Comparison of ENCODE assay signal across 19 cellular contexts in genomic region chr11:2177081-2177480, GRCh38. TPM values are rescaled to one million over a fixed set of nuclear protein-coding genes. Genes with fewer than 3 reads are reported as not detected.
DNase-seq lines count a peak whose midpoint lies in the region; ATAC-seq, FAIRE-seq and TF ChIP-seq lines count a peak whose summit lies in the region.
"Had no signal": no experiment of that assay in that cellular context is flagged by ENCODE, and none has a peak within 500 bp of the region (broad histone marks: within the 10 kb centered on the region; RNA-seq: fewer than 3 reads in every experiment).

No MANE protein-coding gene starts in this region.

- H2BK20ac ChIP-seq in H1 (ENCODE audit: low read length): no peak overlapping the region

- no peak for TF ChIP-seq POLR2A in H1 (IDR thresholded peaks at IDR 0.05; ENCODE audit: control extremely low read depth in 1 of 2, low read depth in 2 of 2, low read length in 2 of 2)

- CTCF ChIA-PET in H1 (lab: Charles Lee; ENCODE audit: partially characterized antibody): interaction anchor here (1.5 to 3.6 kb wide), 2 partner anchors 9 to 17 kb away, joined by 3 to 15 read pairs; no protein-coding TSS in a partner anchor

- H3K4me3 ChIP-seq in GM23248 (no peak overlapping the region), H1 (ENCODE audit: extremely low read depth in 1 of 4, insufficient read depth in 2 of 4, low read depth in 3 of 4, low read length in 4 of 4) (no peak overlapping the region)
- H3K4me3 ChIP-seq: BLaER1 treated with 17β-estradiol and CSF1 and Interleukin-3, amounts not matched to agents 10 nM and 100 nM; GM12878; HAP-1 had no signal

- no peaks in the 10 kb centered on the region for H3F3A ChIP-seq in GM23248 (ENCODE audit: insufficient read depth)

- no peaks in the 10 kb centered on the region for H3K79me2 ChIP-seq in GM23248 (ENCODE audit: insufficient read depth)
- no peaks in the 10 kb centered on the region for H3K79me2 ChIP-seq in H1 (ENCODE audit: control insufficient read depth in 1 of 2, insufficient read depth in 2 of 2, low read length in 2 of 2)

- WGBS in GM23248 (ENCODE audit: low coverage in 1 of 2, low lambda C conversion rate in 2 of 2, missing lambda C conversion rate in 2 of 2), 2 experiments: 20 to 21% methylated on average over 17 to 18 of the region's 18 CpGs
- WGBS in H1 (ENCODE audit: extremely low coverage in 1 of 2, insufficient coverage in 1 of 2, insufficient read length in 1 of 2, insufficient replicate concordance in 2 of 2, low coverage in 1 of 2, low lambda C conversion rate in 2 of 2, missing lambda C conversion rate in 1 of 2), 2 experiments: 83% methylated on average over 18 of the region's 18 CpGs; no CpG with 5 or more reads in 1 of the 2 experiments

- H2AFZ ChIP-seq in GM23248 (no peak overlapping the region), H1 (ENCODE audit: low read length) (no peak overlapping the region)

- POLR2A ChIA-PET in H1 (lab: Charles Lee; ENCODE audit: partially characterized antibody): no interaction called here

- H3K9ac ChIP-seq in GM23248: no peak overlapping the region
- no peak overlapping the region for H3K9ac ChIP-seq in H1 (replicated peaks in 1 of 4; ENCODE audit: extremely low read depth in 1 of 4, low read depth in 3 of 4, low read length in 3 of 4)
- H3K9ac ChIP-seq: BLaER1 treated with 17β-estradiol and CSF1 and Interleukin-3, amounts not matched to agents 10 nM and 100 nM had no signal

- H2BK5ac ChIP-seq in H1 (ENCODE audit: low read depth, low read length): no peak overlapping the region

- no peak overlapping the region for H2BK15ac ChIP-seq in H1 (ENCODE audit: low read length)

- DNase-seq in GM23248 (peak; percentile 18), NCI-H2227 treated with DMSO at 0.1 percent for 48 hours (lab: John Stamatoyannopoulos, UW) (peak; percentile 71), H1 (ENCODE audit: low read depth in 1 of 2, low spot score in 2 of 2) (no peak), retina (peak; percentile 74), NCI-H2107 (lab: John Stamatoyannopoulos, UW) (no peak), left lobe of liver (ENCODE audit: low spot score) (no peak), mesenteric fat pad (ENCODE audit: low spot score) (no peak)
- DNase-seq: ACHN; CD4-positive, CD25-positive, alpha-beta regulatory T cell; DMS 273 treated with DMSO at 0.1 percent for 48 hours; GOT3; HFFc6 had no signal

- no peak overlapping the region for H3K56ac ChIP-seq in H1 (replicated peaks; ENCODE audit: insufficient read length, low read depth, low read length)

- no peak overlapping the region for H4K91ac ChIP-seq in H1 (replicated peaks; ENCODE audit: insufficient read length, low read length)

- peaks cover 7% of the 10 kb centered on the region; the same call in 1 of the 2 replicates for H3K27me3 ChIP-seq in GM23248 (replicated peaks; ENCODE audit: insufficient read depth)
- no peaks in the 10 kb centered on the region for H3K27me3 ChIP-seq in H1 (replicated peaks in 1 of 4; ENCODE audit: control insufficient read depth in 3 of 4, extremely low read depth in 1 of 4, insufficient read depth in 3 of 4, low read length in 3 of 4)

- H3K9me3 ChIP-seq in GM23248 (ENCODE audit: low read depth) (no peaks in the 10 kb centered on the region), H1 (ENCODE audit: insufficient read depth in 2 of 2, low read depth in 1 of 2, low read length in 1 of 2) (no peaks in the 10 kb centered on the region)
- H3K9me3 ChIP-seq: BLaER1 treated with 17β-estradiol and CSF1 and Interleukin-3, amounts not matched to agents 10 nM and 100 nM; HAP-1 had no signal

- H3K4ac ChIP-seq in H1 (replicated peaks; ENCODE audit: insufficient read length, low read depth, low read length): no peak overlapping the region

- H2BK12ac ChIP-seq in H1 (ENCODE audit: low read depth, low read length): no peak overlapping the region

- peak overlapping the region; percentile 59; the same call in 1 of the 2 replicates for H4K8ac ChIP-seq in H1 (ENCODE audit: extremely low read depth, insufficient read depth, low read length)

- no peak for TF ChIP-seq CTCF in H1 (IDR thresholded peaks at IDR 0.05; ENCODE audit: control extremely low read depth in 1 of 3, insufficient read depth in 1 of 3, low read depth in 1 of 3, low read length in 3 of 3)

- TF ChIP-seq RAD21 in H1 (IDR thresholded peaks at IDR 0.05 in 1 of 2, conservative IDR thresholded peaks at IDR 0.05 in 1 of 2; ENCODE audit: low read depth in 2 of 2, low read length in 2 of 2): no peak

- H4K5ac ChIP-seq in H1 (ENCODE audit: insufficient read length, low read depth, low read length): no peak overlapping the region

- in situ Hi-C loops in GM23248 (cut with MboI): loop anchor here (25.0 kb wide), 2 partner anchors 110 to 710 kb away; partner anchors contain the start of gene CDKN1C

- FAIRE-seq in H1 (lab: Jason Lieb, UNC): no peak
- FAIRE-seq: GM12878, GM18507, HepG2 had no signal

- no peak overlapping the region for H2BK120ac ChIP-seq in H1 (replicated peaks; ENCODE audit: low read depth, low read length)

- TF ChIP-seq EP300 in H1 (IDR thresholded peaks at IDR 0.05; ENCODE audit: borderline replicate concordance in 1 of 2, low read depth in 2 of 2, low read length in 2 of 2): no peak

- H3K36me3 ChIP-seq in GM23248 (ENCODE audit: low read depth) (no peaks in the 10 kb centered on the region), H1 (ENCODE audit: control insufficient read depth in 2 of 4, insufficient read depth in 4 of 4, low read length in 3 of 4) (no peaks in the 10 kb centered on the region)
- H3K36me3 ChIP-seq: BLaER1 treated with 17β-estradiol and CSF1 and Interleukin-3, amounts not matched to agents 10 nM and 100 nM; HAP-1 had no signal

- H3K79me1 ChIP-seq in H1 (ENCODE audit: low read depth, low read length): no peaks in the 10 kb centered on the region

- H3K4me1 ChIP-seq in GM23248 (ENCODE audit: insufficient read depth) (peaks cover 11% of the 10 kb centered on the region; the same call in 1 of the 2 replicates), H1 (replicated peaks in 1 of 4; ENCODE audit: control insufficient read depth in 3 of 4, insufficient read depth in 4 of 4, low read length in 3 of 4) (no peaks in the 10 kb centered on the region)
- H3K4me1 ChIP-seq: HAP-1 had no signal

- no peaks in the 10 kb centered on the region for H3K23me2 ChIP-seq in H1 (ENCODE audit: low read depth, low read length)

- H3K18ac ChIP-seq in H1 (ENCODE audit: extremely low read depth, low read length): no peak overlapping the region

- H3K9me2 ChIP-seq in GM23248 (ENCODE audit: insufficient read depth): no peaks in the 10 kb centered on the region

- H4K20me1 ChIP-seq in GM23248 (ENCODE audit: insufficient read depth) (no peaks in the 10 kb centered on the region), H1 (replicated peaks in 1 of 2; ENCODE audit: control insufficient read depth in 1 of 2, insufficient read depth in 2 of 2, low read length in 2 of 2) (peaks cover 0 to 6% of the 10 kb centered on the region in 2 experiments)

- H3K14ac ChIP-seq in H1 (ENCODE audit: insufficient read length): no peak overlapping the region

- no peak overlapping the region for H3K23ac ChIP-seq in H1 (ENCODE audit: insufficient read length)

- H2AK5ac ChIP-seq in H1 (ENCODE audit: low read depth, low read length): no peak overlapping the region

- H3K4me2 ChIP-seq in GM23248 (ENCODE audit: unreplicated experiment): no peak overlapping the region
- H3K4me2 ChIP-seq in H1 (ENCODE audit: insufficient read depth in 1 of 2, low read depth in 2 of 2, low read length in 2 of 2): no peak overlapping the region
- H3K4me2 ChIP-seq: BLaER1 treated with 17β-estradiol and CSF1 and Interleukin-3, amounts not matched to agents 10 nM and 100 nM had no signal

- ATAC-seq in left lobe of liver: no peak
- ATAC-seq: GM12878, HepG2 had no signal

- H3K27ac ChIP-seq in GM23248 (no peak overlapping the region), H1 (ENCODE audit: low read depth, low read length) (no peak overlapping the region)
- H3K27ac ChIP-seq: BLaER1 treated with 17β-estradiol and CSF1 and Interleukin-3, amounts not matched to agents 10 nM and 100 nM had no signal

RNA-seq across cellular contexts. Expression of gene TH, which starts 5.5 kb away (rescaled TPM):
- not detected in 2 replicates for total RNA-seq in GM23248 (2014; rRNA removed; shearing (Covaris generic))
- polyA plus RNA-seq in GM23248 (2016; fragmentation: Nextera tagmentation; extraction: Ambion mirVana): not detected in 2 replicates
- total RNA-seq in H1 (2021; fragmentation: NEBNext Ultra II Directional; extraction: Animal tissue kit (Norgen Biotek cat#: 25700)): not detected in 2 replicates
- polyA plus RNA-seq in H1 (2011; rRNA removed): 0.09 and 0.16 TPM in 2 replicates
- 0.09 TPM for polyA plus RNA-seq in H1 (2011; cell fraction: cytosol; rRNA removed)
- 0.11 TPM for polyA plus RNA-seq in H1 (2011; cell fraction: nucleus; rRNA removed)
- 0.11 TPM in 1 of 4 replicates, not detected in the others for polyA plus RNA-seq in H1 (2012, experiment 1 of 2)
- polyA plus RNA-seq in H1 (2012, experiment 2 of 2): not detected
- not detected for polyA plus RNA-seq in H1 (2013, experiment 1 of 2)
- not detected for polyA plus RNA-seq in H1 (2013, experiment 2 of 2)
- not detected in 2 replicates for polyA minus RNA-seq in H1 (2011; rRNA and poly(A)+ RNA removed)
- not detected for polyA minus RNA-seq in H1 (2011; cell fraction: cytosol; rRNA and poly(A)+ RNA removed)
- not detected for polyA minus RNA-seq in H1 (2011; cell fraction: nucleus; rRNA and poly(A)+ RNA removed)
- not detected for total RNA-seq in left lobe of liver
- total RNA-seq in mesenteric fat pad: not detected
- total RNA-seq: CD4-positive, CD25-positive, alpha-beta regulatory T cell; Daoy; GM12878; HepG2; HFFc6 had no signal
- polyA plus RNA-seq: CD4-positive, CD25-positive, alpha-beta regulatory T cell; GM12878 had no signal

RNA-seq across cellular contexts. Expression of gene INS, which starts 16.1 kb away (rescaled TPM):
- not detected in 2 replicates for total RNA-seq in GM23248 (2014; rRNA removed; shearing (Covaris generic))
- polyA plus RNA-seq in GM23248 (2016; fragmentation: Nextera tagmentation; extraction: Ambion mirVana) (not detected in 2 replicates), H1 (2011; rRNA removed) (not detected in 2 replicates)
- not detected in 2 replicates for total RNA-seq in H1 (2021; fragmentation: NEBNext Ultra II Directional; extraction: Animal tissue kit (Norgen Biotek cat#: 25700))
- polyA plus RNA-seq in H1 (2011; cell fraction: cytosol; rRNA removed): not detected
- polyA plus RNA-seq in H1 (2011; cell fraction: nucleus; rRNA removed): not detected
- polyA plus RNA-seq in H1 (2012, experiment 1 of 2): not detected in 4 replicates
- polyA plus RNA-seq in H1 (2012, experiment 2 of 2): not detected
- polyA plus RNA-seq in H1 (2013, experiment 1 of 2): not detected
- polyA plus RNA-seq in H1 (2013, experiment 2 of 2): not detected
- not detected in 2 replicates for polyA minus RNA-seq in H1 (2011; rRNA and poly(A)+ RNA removed)
- polyA minus RNA-seq in H1 (2011; cell fraction: cytosol; rRNA and poly(A)+ RNA removed): not detected
- polyA minus RNA-seq in H1 (2011; cell fraction: nucleus; rRNA and poly(A)+ RNA removed): not detected
- total RNA-seq in left lobe of liver (not detected), mesenteric fat pad (0.74 TPM)
- total RNA-seq: A172; CD4-positive, CD25-positive, alpha-beta regulatory T cell; Daoy; GM12878; HepG2; HFFc6 had no signal
- polyA plus RNA-seq: CD4-positive, CD25-positive, alpha-beta regulatory T cell; GM12878; HepG2 had no signal

RNA-seq across cellular contexts. Expression of gene IGF2, which starts 37.9 kb away (rescaled TPM):
- total RNA-seq in GM23248 (2014; rRNA removed; shearing (Covaris generic)): not detected in 2 replicates
- 0.06 and 0.18 TPM in 2 replicates for polyA plus RNA-seq in GM23248 (2016; fragmentation: Nextera tagmentation; extraction: Ambion mirVana)
- 1.3 and 1.5 TPM in 2 replicates for total RNA-seq in H1 (2021; fragmentation: NEBNext Ultra II Directional; extraction: Animal tissue kit (Norgen Biotek cat#: 25700))
- polyA plus RNA-seq in H1 (2011; rRNA removed): 0.74 and 2.0 TPM in 2 replicates
- polyA plus RNA-seq in H1 (2011; cell fraction: cytosol; rRNA removed): 1.1 TPM
- 0.37 TPM for polyA plus RNA-seq in H1 (2011; cell fraction: nucleus; rRNA removed)
- 1.6 to 3.2 TPM (median 2.7 TPM) in 4 replicates for polyA plus RNA-seq in H1 (2012, experiment 1 of 2)
- polyA plus RNA-seq in H1 (2012, experiment 2 of 2): 1.00 TPM
- 2.0 TPM for polyA plus RNA-seq in H1 (2013, experiment 1 of 2)
- polyA plus RNA-seq in H1 (2013, experiment 2 of 2): 2.6 TPM
- 0.20 and 0.57 TPM in 2 replicates for polyA minus RNA-seq in H1 (2011; rRNA and poly(A)+ RNA removed)
- 0.88 TPM for polyA minus RNA-seq in H1 (2011; cell fraction: cytosol; rRNA and poly(A)+ RNA removed)
- 0.70 TPM for polyA minus RNA-seq in H1 (2011; cell fraction: nucleus; rRNA and poly(A)+ RNA removed)
- total RNA-seq in left lobe of liver: 254 TPM
- 148 TPM for total RNA-seq in mesenteric fat pad
- polyA plus RNA-seq: CD4-positive, CD25-positive, alpha-beta regulatory T cell; GM12878 had no signal

Comparison
In these comparisons a context has a peak if more than half of its experiments do, and no peak if none do; other contexts are left out.
1. DNase-seq: peak in GM23248 (single experiment), NCI-H2227 treated with DMSO at 0.1 percent for 48 hours (single experiment) and retina (single experiment); none in H1 (0 of 2), NCI-H2107 (single experiment), left lobe of liver (single experiment) and mesenteric fat pad (single experiment).
2. RNA of gene IGF2, which starts 37.9 kb away (total RNA-seq): 254 TPM in left lobe of liver (single experiment) and 148 TPM in mesenteric fat pad (single experiment); 1.3 to 1.5 TPM in H1 and not detected in GM23248; every median in the first group is over 10 times any median in the second.